Comparison of ENCODE assay signal across 9 cellular contexts in genomic region chr19:14556662-14557188, GRCh38. TPM values are rescaled to one million over a fixed set of nuclear protein-coding genes. Genes with fewer than 3 reads are reported as not detected.
DNase-seq lines count a peak whose midpoint lies in the region; ATAC-seq, FAIRE-seq and TF ChIP-seq lines count a peak whose summit lies in the region.
"Had no signal": no experiment of that assay in that cellular context is flagged by ENCODE, and none has a peak within 500 bp of the region (broad histone marks: within the 10 kb centered on the region; RNA-seq: fewer than 3 reads in every experiment).

No MANE protein-coding gene starts in this region.

- H3K9ac ChIP-seq in endodermal cell (ENCODE audit: extremely low read depth, low read length, poor library complexity, severe bottlenecking), result no peak overlapping the region

- TF ChIP-seq CTCF in CD8-positive, alpha-beta T cell (IDR thresholded peaks at IDR 0.05), result peak; percentile 96
- TF ChIP-seq CTCF in endodermal cell (conservative IDR thresholded peaks at IDR 0.05), result peak; percentile 99

- H3K27ac Mint-ChIP-seq in CD8-positive, alpha-beta T cell, result peak overlapping the region; percentile 90
- H3K27ac Mint-ChIP-seq in endodermal cell, result peak overlapping the region; percentile 79

- H3K27ac ChIP-seq in CD8-positive, alpha-beta T cell (ENCODE audit: low read depth, low read length), result no peak overlapping the region
- no peak overlapping the region for H3K27ac ChIP-seq in endodermal cell (ENCODE audit: low read depth, low read length)

- peak; percentile 87 for ATAC-seq in CD8-positive, alpha-beta T cell
- ATAC-seq in HG03521 (IDR thresholded peaks at IDR 0.05; ENCODE audit: unreplicated experiment), result no peak

- WGBS in endodermal cell (ENCODE audit: insufficient coverage in 1 of 2, insufficient read length in 1 of 2), 2 experiments, result 22 to 25% methylated on average over 7 to 18 of the region's 18 CpGs

- CTCF ChIA-PET in CD8-positive, alpha-beta T cell (lab: Charles Lee), result interaction anchor here (0.6 to 6.4 kb wide), 31 partner anchors 9 to 411 kb away, joined by 3 to 49 read pairs (median 6); partner anchors contain the start of gene NDUFB7

- H3K36me3 Mint-ChIP-seq in CD8-positive, alpha-beta T cell, result peaks cover 7% of the 10 kb centered on the region
- peaks cover 4% of the 10 kb centered on the region for H3K36me3 Mint-ChIP-seq in endodermal cell (ENCODE audit: low read depth)

- no peaks in the 10 kb centered on the region for H3K9me3 ChIP-seq in CD8-positive, alpha-beta T cell (ENCODE audit: low read length)
- no peaks in the 10 kb centered on the region for H3K9me3 ChIP-seq in endodermal cell (ENCODE audit: control insufficient read depth, low read length)

- peaks cover 53% of the 10 kb centered on the region for H3K4me1 ChIP-seq in CD8-positive, alpha-beta T cell (ENCODE audit: insufficient read depth, low read length)
- H3K4me1 ChIP-seq in endodermal cell (ENCODE audit: control insufficient read depth, insufficient read depth, low read length), result peaks cover 4% of the 10 kb centered on the region

- intact Hi-C loops in CD8-positive, alpha-beta T cell (cut with DNase I, micrococcal nuclease), result no loop called here

- no peaks in the 10 kb centered on the region for H3K27me3 ChIP-seq in CD8-positive, alpha-beta T cell (ENCODE audit: insufficient read depth, low read length)
- H3K27me3 ChIP-seq in endodermal cell (ENCODE audit: control insufficient read depth, insufficient read depth, low read length, poor library complexity, severe bottlenecking), result no peaks in the 10 kb centered on the region

- no peaks in the 10 kb centered on the region for H3K36me3 ChIP-seq in CD8-positive, alpha-beta T cell (ENCODE audit: insufficient read depth, low read length)
- no peaks in the 10 kb centered on the region for H3K36me3 ChIP-seq in endodermal cell (ENCODE audit: control insufficient read depth, insufficient read depth, low read length)

- peak overlapping the region; percentile 60 for H3K4me3 Mint-ChIP-seq in CD8-positive, alpha-beta T cell
- H3K4me3 Mint-ChIP-seq in endodermal cell, result no peak overlapping the region
- H3K4me3 Mint-ChIP-seq: T-helper 1 cell treated with Interleukin-12 subunit alpha and Interleukin-12 subunit beta and Interleukin-4 antibody, amounts not matched to agents 30 μg/mL and 1 μg/mL, for 36 hours had no signal

- no peak for TF ChIP-seq POLR2A in H54 (IDR thresholded peaks at IDR 0.05; ENCODE audit: low read depth, low read length)

- peaks cover 53% of the 10 kb centered on the region for H3K4me1 Mint-ChIP-seq in CD8-positive, alpha-beta T cell (ENCODE audit: low read depth)
- peaks cover 16% of the 10 kb centered on the region for H3K4me1 Mint-ChIP-seq in endodermal cell

- no peaks in the 10 kb centered on the region for H3K9me3 Mint-ChIP-seq in CD8-positive, alpha-beta T cell
- no peaks in the 10 kb centered on the region for H3K9me3 Mint-ChIP-seq in endodermal cell
- H3K9me3 Mint-ChIP-seq: T-helper 1 cell treated with Interleukin-12 subunit alpha and Interleukin-12 subunit beta and Interleukin-4 antibody, amounts not matched to agents 30 μg/mL and 1 μg/mL, for 36 hours had no signal

- no peaks in the 10 kb centered on the region for H3K27me3 Mint-ChIP-seq in CD8-positive, alpha-beta T cell (ENCODE audit: low read depth)
- H3K27me3 Mint-ChIP-seq in endodermal cell (ENCODE audit: insufficient read depth), result no peaks in the 10 kb centered on the region

- no peak for FAIRE-seq in H54 (lab: Jason Lieb, UNC)

- POLR2A ChIA-PET in CD8-positive, alpha-beta T cell (lab: Charles Lee), result interaction anchor here (0.8 to 3.2 kb wide), 5 partner anchors 26 to 50 kb away, joined by 3 to 13 read pairs (median 3); partner anchors contain the start of gene DNAJB1

- H3K4me3 ChIP-seq in CD8-positive, alpha-beta T cell (ENCODE audit: low read depth, low read length), result peak overlapping the region; percentile 26
- no peak overlapping the region for H3K4me3 ChIP-seq in endodermal cell (ENCODE audit: low read length)

- DNase-seq in CD8-positive, alpha-beta T cell, result peak; percentile 44 to 83 (median 70)
- peak; percentile 81 for DNase-seq in H54 (ENCODE audit: insufficient read length, low spot score)
- DNase-seq in NCI-H774 (lab: John Stamatoyannopoulos, UW), result peak; percentile 25
- DNase-seq in activated CD8-positive, alpha-beta memory T cell treated with anti-CD3 and anti-CD28 coated beads for 48 hours (ENCODE audit: low read depth in 2 of 3, low spot score in 2 of 3), result peak; percentile 48 to 60 (median 59)
- DNase-seq in endodermal cell, result peak; percentile 94
- peak; percentile 94 for DNase-seq in mesenteric fat pad (ENCODE audit: low spot score)
- peak; percentile 41 to 44 for DNase-seq in stimulated activated CD8-positive, alpha-beta memory T cell treated with anti-CD3 and anti-CD28 coated beads, Interleukin-15, amount 100 ng/mL, for 4 hours (ENCODE audit: low read depth in 2 of 2)

RNA-seq across cellular contexts. Expression of gene NDUFB7, which starts 15.1 kb away (rescaled TPM):
- 10 to 100 TPM; 27.8 to 34.3 TPM for total RNA-seq in CD8-positive, alpha-beta T cell
- total RNA-seq in endodermal cell (100 to 1,000 TPM; 127 to 141 TPM), mesenteric fat pad (181 TPM)
- polyA plus RNA-seq in endodermal cell (2013, experiment 1 of 2), result 135 TPM
- 123 TPM for polyA plus RNA-seq in endodermal cell (2013, experiment 2 of 2)

RNA-seq across cellular contexts. Expression of gene CLEC17A, which starts 26.2 kb away (rescaled TPM):
- total RNA-seq in CD8-positive, alpha-beta T cell, result under 1 TPM in 1 of 2 experiments, not detected in 1; 0.35 TPM
- total RNA-seq in endodermal cell (not detected), mesenteric fat pad (not detected)
- polyA plus RNA-seq in endodermal cell (2013, experiment 1 of 2), result not detected
- not detected for polyA plus RNA-seq in endodermal cell (2013, experiment 2 of 2)

RNA-seq across cellular contexts. Expression of gene TECR, which starts 27.3 kb away (rescaled TPM):
- total RNA-seq in CD8-positive, alpha-beta T cell, result 100 to 1,000 TPM; 300 to 325 TPM
- total RNA-seq in endodermal cell (100 to 1,000 TPM; 127 to 140 TPM), mesenteric fat pad (119 TPM)
- 108 TPM for polyA plus RNA-seq in endodermal cell (2013, experiment 1 of 2)
- polyA plus RNA-seq in endodermal cell (2013, experiment 2 of 2), result 101 TPM

RNA-seq across cellular contexts. Expression of gene DNAJB1, which starts 38.5 kb away (rescaled TPM):
- 100 to 1,000 TPM; 963 to 995 TPM for total RNA-seq in CD8-positive, alpha-beta T cell
- 10 to 100 TPM; 66.1 to 70.0 TPM for total RNA-seq in endodermal cell
- polyA plus RNA-seq in endodermal cell (2013, experiment 1 of 2), result 62.8 TPM
- polyA plus RNA-seq in endodermal cell (2013, experiment 2 of 2), result 56.0 TPM
- 111 TPM for total RNA-seq in mesenteric fat pad

Comparison
In these comparisons a context has a peak if more than half of its experiments do, and no peak if none do; other contexts are left out.
1. DNase-seq: peak in every context shown above with its lines; median percentile 94 in endodermal cell; 94 in mesenteric fat pad; 81 in H54; 70 in CD8-positive, alpha-beta T cell; 59 in activated CD8-positive, alpha-beta memory T cell treated with anti-CD3 and anti-CD28 coated beads for 48 hours; 42 in stimulated activated CD8-positive, alpha-beta memory T cell treated with anti-CD3 and anti-CD28 coated beads, Interleukin-15, amount 100 ng/mL, for 4 hours; 25 in NCI-H774.